Comparison of ENCODE assay signal across 8 cellular contexts in the genomic region with DNA sequence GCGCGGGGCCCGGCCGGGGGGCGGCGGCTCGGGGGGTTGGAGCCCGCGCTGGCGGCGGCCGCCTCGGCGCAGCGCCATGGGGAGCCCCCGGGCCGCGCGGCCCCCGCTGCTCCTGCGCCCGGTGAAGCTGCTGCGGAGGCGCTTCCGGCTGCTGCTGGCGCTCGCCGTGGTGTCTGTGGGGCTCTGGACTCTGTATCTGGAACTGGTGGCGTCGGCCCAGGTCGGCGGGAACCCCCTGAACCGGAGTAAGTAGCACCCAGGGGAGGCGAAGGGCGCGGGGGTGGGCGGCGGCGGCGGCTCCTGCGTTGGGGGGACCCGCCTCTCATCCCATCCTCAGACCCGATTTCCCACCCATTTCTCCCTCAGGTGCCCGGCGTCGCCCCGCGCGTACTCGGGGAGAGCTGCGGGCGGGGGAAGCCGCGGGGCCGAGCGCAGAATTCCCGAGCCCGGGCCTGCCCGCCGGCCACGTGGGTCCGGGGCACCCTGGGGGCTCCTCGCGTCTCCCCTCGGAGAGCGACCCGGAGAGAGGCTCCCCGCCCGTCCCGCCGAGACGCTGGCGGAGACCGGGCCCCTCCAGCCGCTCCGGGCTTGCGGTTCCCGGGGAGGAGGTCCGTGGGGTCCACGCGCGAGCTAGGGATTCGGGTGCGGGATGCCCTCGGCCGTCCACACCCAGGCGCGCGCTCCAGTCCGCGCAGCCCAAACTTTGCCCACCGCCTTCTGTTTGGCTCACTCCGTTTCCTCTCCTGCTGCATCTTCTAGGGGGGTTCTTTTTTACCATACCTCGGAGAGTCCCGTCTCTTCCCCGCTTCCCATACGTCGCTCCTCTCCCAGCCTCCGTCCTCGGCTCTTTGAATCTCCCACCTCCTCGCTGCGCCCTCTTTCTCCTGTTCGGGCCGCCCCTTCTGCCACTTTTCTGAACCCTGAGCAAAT. TPM values are rescaled to one million over a fixed set of nuclear protein-coding genes. Genes with fewer than 3 reads are reported as not detected.
DNase-seq lines count a peak whose midpoint lies in the region; ATAC-seq and FAIRE-seq lines count a peak whose summit lies in the region.

No MANE protein-coding gene starts in this region.

- no CpG with 5 or more reads among the region's 104 CpGs for WGBS in iPS DF 6.9 (ENCODE audit: insufficient coverage, insufficient read length)
- 2 to 4% (median 4%) methylated on average over 55 to 104 of the region's 104 CpGs for WGBS in small intestine, 3 donors

- peak; percentile 81 for DNase-seq in DMS53 (lab: John Stamatoyannopoulos, UW)
- peak; percentile 52 for DNase-seq in NCI-H2171 (lab: John Stamatoyannopoulos, UW)
- peak; percentile 44 for DNase-seq in activated naive CD4-positive, alpha-beta T cell treated with anti-CD3 and anti-CD28 coated beads for 36 hours
- DNase-seq in iPS DF 6.9 (ENCODE audit: low read depth, low spot score), result no peak
- DNase-seq in small intestine, result peak; percentile 28
- DNase-seq in mesenteric fat pad (ENCODE audit: low spot score), result no peak

- peaks cover 11% of the 10 kb centered on the region for H3K4me1 Mint-ChIP-seq in activated naive CD4-positive, alpha-beta T cell treated with anti-CD3 and anti-CD28 coated beads for 36 hours (ENCODE audit: low read depth)

- no peaks in the 10 kb centered on the region for H3K36me3 Mint-ChIP-seq in activated naive CD4-positive, alpha-beta T cell treated with anti-CD3 and anti-CD28 coated beads for 36 hours (ENCODE audit: low read depth)

- no peaks in the 10 kb centered on the region for H3K9me3 ChIP-seq in iPS DF 6.9 (ENCODE audit: control insufficient read depth, insufficient read depth, low read length)
- no peaks in the 10 kb centered on the region for H3K9me3 ChIP-seq in small intestine (ENCODE audit: control insufficient read depth, low read depth)

- intact Hi-C loops in activated naive CD4-positive, alpha-beta T cell treated with anti-CD3 and anti-CD28 coated beads for 36 hours (cut with micrococcal nuclease), result no loop called here

- no peaks in the 10 kb centered on the region for H3K9me3 Mint-ChIP-seq in activated naive CD4-positive, alpha-beta T cell treated with anti-CD3 and anti-CD28 coated beads for 36 hours

- ATAC-seq in HG02973 (IDR thresholded peaks at IDR 0.05; ENCODE audit: unreplicated experiment) (no peak), HG03469 (IDR thresholded peaks at IDR 0.05; ENCODE audit: unreplicated experiment) (no peak)

- H3K27me3 ChIP-seq in iPS DF 6.9 (ENCODE audit: control insufficient read depth, insufficient read depth, low read length) (no peaks in the 10 kb centered on the region; the same call in 1 of the 2 replicates), small intestine (ENCODE audit: control insufficient read depth in 2 of 2, insufficient read depth in 2 of 2, low read length in 2 of 2) (peaks cover 3 to 6% of the 10 kb centered on the region in 2 donors)

- CTCF ChIA-PET in activated naive CD4-positive, alpha-beta T cell treated with anti-CD3 and anti-CD28 coated beads for 36 hours (lab: Charles Lee), result interaction anchor here (0.8 kb wide), 1 partner anchor 87 kb away, joined by 3 read pairs; no protein-coding TSS in a partner anchor

- peak overlapping the region; percentile 72 for H3K4me3 Mint-ChIP-seq in activated naive CD4-positive, alpha-beta T cell treated with anti-CD3 and anti-CD28 coated beads for 36 hours

- no peak overlapping the region for H3K27ac Mint-ChIP-seq in activated naive CD4-positive, alpha-beta T cell treated with anti-CD3 and anti-CD28 coated beads for 36 hours

- peaks cover 22% of the 10 kb centered on the region for H3K27me3 Mint-ChIP-seq in activated naive CD4-positive, alpha-beta T cell treated with anti-CD3 and anti-CD28 coated beads for 36 hours (ENCODE audit: low read depth)

- peak overlapping the region; percentile 56 for H3K4me3 ChIP-seq in iPS DF 6.9 (ENCODE audit: low read length)
- H3K4me3 ChIP-seq in small intestine (ENCODE audit: low read depth in 1 of 2, low read length in 2 of 2), result peak overlapping the region; percentile 63 to 65

- FAIRE-seq in small intestine (lab: Jason Lieb, UNC), result no peak

- H3K36me3 ChIP-seq in iPS DF 6.9 (ENCODE audit: control insufficient read depth, insufficient read depth, low read length) (no peaks in the 10 kb centered on the region), small intestine (ENCODE audit: control insufficient read depth in 2 of 2, insufficient read depth in 2 of 2, low read length in 2 of 2) (no peaks in the 10 kb centered on the region)

- H3K4me1 ChIP-seq in iPS DF 6.9 (ENCODE audit: control insufficient read depth, insufficient read depth, low read length), result no peaks in the 10 kb centered on the region
- H3K4me1 ChIP-seq in small intestine (ENCODE audit: control insufficient read depth in 2 of 2, insufficient read depth in 1 of 2, low read depth in 1 of 2, low read length in 1 of 2), result peaks cover 0 to 4% of the 10 kb centered on the region in 2 donors

- H3K27ac ChIP-seq in iPS DF 6.9 (ENCODE audit: low read length) (no peak overlapping the region), small intestine (ENCODE audit: low read depth in 1 of 2, low read length in 1 of 2) (no peak overlapping the region)

RNA-seq across cellular contexts. Expression of gene B4GALNT3, which starts 0.8 kb away (rescaled TPM):
- 1 to 10 TPM; 1.1 to 1.2 TPM for total RNA-seq in activated naive CD4-positive, alpha-beta T cell treated with anti-CD3 and anti-CD28 coated beads for 36 hours
- polyA plus RNA-seq in small intestine, result 1 to 10 TPM in 1 of 3 donors, under 1 TPM in 1, not detected in 1; 0.45 to 6.6 TPM
- 0.61 TPM for total RNA-seq in mesenteric fat pad

RNA-seq across cellular contexts. Expression of gene CCDC77, which starts 59.1 kb away (rescaled TPM):
- 10 to 100 TPM; 13.2 to 14.9 TPM for total RNA-seq in activated naive CD4-positive, alpha-beta T cell treated with anti-CD3 and anti-CD28 coated beads for 36 hours
- 1 to 10 TPM; 3.2 to 5.2 (median 3.4) TPM for polyA plus RNA-seq in small intestine
- 7.9 TPM for total RNA-seq in mesenteric fat pad

Comparison
In these comparisons a context has a peak if more than half of its experiments do, and no peak if none do; other contexts are left out.
1. DNase-seq: peak in DMS53 (single experiment), NCI-H2171 (single experiment), activated naive CD4-positive, alpha-beta T cell treated with anti-CD3 and anti-CD28 coated beads for 36 hours (single experiment) and small intestine (single experiment); none in iPS DF 6.9 (single experiment) and mesenteric fat pad (single experiment).